ENCODE assay signal across 1 cellular context in the genomic region with DNA sequence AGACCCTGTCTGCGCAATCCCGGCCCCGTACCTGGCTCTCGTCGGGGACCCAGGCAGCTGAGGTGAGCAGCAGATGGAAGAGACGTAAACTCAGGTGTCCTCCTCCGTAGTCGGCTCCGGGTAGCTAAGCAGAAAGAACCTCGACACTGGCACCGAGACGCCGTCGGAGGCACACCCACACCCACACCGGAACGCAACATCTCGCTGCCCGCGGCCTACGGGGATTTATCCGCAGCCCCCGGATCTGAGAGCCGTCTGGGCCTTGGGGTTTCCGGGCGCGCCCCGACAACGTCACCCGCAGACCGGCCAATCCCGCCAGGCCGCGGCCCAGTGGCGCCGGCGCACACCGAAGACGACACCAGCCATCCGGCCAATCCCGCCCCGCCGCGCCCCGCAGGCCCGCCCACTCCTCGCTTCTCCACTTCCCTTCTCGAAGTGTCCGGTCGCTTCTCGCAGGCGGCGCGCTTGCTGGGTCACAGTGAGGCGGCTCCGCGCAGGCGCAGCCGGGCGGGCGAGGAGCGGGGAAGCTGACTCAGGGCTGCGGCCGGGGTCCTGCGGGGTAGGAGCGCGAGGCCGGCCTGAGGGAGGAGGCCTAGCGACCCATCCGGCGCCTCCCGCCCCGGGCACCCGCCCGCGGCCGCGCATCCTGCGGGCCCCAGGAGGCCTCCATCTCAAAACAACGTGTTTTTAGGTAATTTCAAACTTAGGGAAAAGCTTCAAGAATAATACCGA.
TF ChIP-seq lines count a peak whose summit lies in the region.

A gene with protein sequence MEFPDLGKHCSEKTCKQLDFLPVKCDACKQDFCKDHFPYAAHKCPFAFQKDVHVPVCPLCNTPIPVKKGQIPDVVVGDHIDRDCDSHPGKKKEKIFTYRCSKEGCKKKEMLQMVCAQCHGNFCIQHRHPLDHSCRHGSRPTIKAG (minus strand): TSS at position 264 of the 732 bp plus-strand sequence. CDS start 1,984 bp downstream, outside the sequence.

TF ChIP-seq in HepG2, 621 proteins besides CTCF, POLR2A, EP300 and RAD21 (continued from another document and continues in another):
- TF ChIP-seq HDAC6 (IDR thresholded peaks at IDR 0.05; ENCODE audit: low read depth, low read length) (no peak), ONECUT2 (CRISPR knock-in tag; IDR thresholded peaks at IDR 0.05) (no peak), JUNB (CRISPR knock-in tag; IDR thresholded peaks at IDR 0.05; ENCODE audit: borderline replicate concordance) (no peak), ZNF225 (CRISPR knock-in tag; IDR thresholded peaks at IDR 0.05) (no peak), PHF8 (CRISPR knock-in tag; IDR thresholded peaks at IDR 0.05) (peak; percentile 78), FOXK1 (CRISPR knock-in tag; IDR thresholded peaks at IDR 0.05; ENCODE audit: borderline replicate concordance, low read depth) (peak; percentile 72; the same call in 1 of the 2 replicates), JARID2 (CRISPR knock-in tag; IDR thresholded peaks at IDR 0.05; ENCODE audit: insufficient replicate concordance) (no peak), CCAR2 (optimal IDR thresholded peaks at IDR 0.05; ENCODE audit: low read depth, low read length) (no peak), SP1 (IDR thresholded peaks at IDR 0.05) (no peak), SP1 (CRISPR knock-in tag; IDR thresholded peaks at IDR 0.05) (peak; percentile 87), ZNF264 (CRISPR knock-in tag; IDR thresholded peaks at IDR 0.05) (no peak), SRY (CRISPR knock-in tag; IDR thresholded peaks at IDR 0.05) (no peak; the same call in 1 of the 2 replicates), SP2 (CRISPR knock-in tag; IDR thresholded peaks at IDR 0.05) (peak; percentile 96), ZSCAN30 (CRISPR knock-in tag; IDR thresholded peaks at IDR 0.05) (no peak), RXRA (CRISPR knock-in tag; IDR thresholded peaks at IDR 0.05) (no peak; the same call in 1 of the 2 replicates), ZNF230 (CRISPR knock-in tag; IDR thresholded peaks at IDR 0.05) (no peak), CC2D1A (CRISPR knock-in tag; IDR thresholded peaks at IDR 0.05) (no peak), ZNF251 (CRISPR knock-in tag; IDR thresholded peaks at IDR 0.05) (no peak), ZNF629 (CRISPR knock-in tag; conservative IDR thresholded peaks at IDR 0.05) (0 out of 2 replicates have a peak, but pooled peaks have one; percentile 4), SAP130 (CRISPR knock-in tag; IDR thresholded peaks at IDR 0.05; ENCODE audit: low read depth) (peak; percentile 88), ZFP36L2 (CRISPR knock-in tag; IDR thresholded peaks at IDR 0.05) (no peak), KDM5A (IDR thresholded peaks at IDR 0.05; ENCODE audit: borderline replicate concordance, low read length) (peak; percentile 96), ZNF614 (CRISPR knock-in tag; IDR thresholded peaks at IDR 0.05; ENCODE audit: borderline replicate concordance) (no peak), NONO (IDR thresholded peaks at IDR 0.05) (no peak), NONO (CRISPR knock-in tag; conservative IDR thresholded peaks at IDR 0.05) (no peak), MAZ (IDR thresholded peaks at IDR 0.05; ENCODE audit: borderline replicate concordance, low read depth, low read length) (peak; percentile 49; the same call in 1 of the 2 replicates), MAZ (CRISPR knock-in tag; IDR thresholded peaks at IDR 0.05; ENCODE audit: low read depth) (peak; percentile 89), SYNCRIP (IDR thresholded peaks at IDR 0.05; ENCODE audit: insufficient read depth, low read depth, low read length) (no peak), ZNF761 (CRISPR knock-in tag; conservative IDR thresholded peaks at IDR 0.05) (no peak), KMT2A (CRISPR knock-in tag; IDR thresholded peaks at IDR 0.05) (peak; percentile 85), SATB2 (CRISPR knock-in tag; IDR thresholded peaks at IDR 0.05) (no peak; the same call in 1 of the 2 replicates), ZNF790 (CRISPR knock-in tag; IDR thresholded peaks at IDR 0.05; ENCODE audit: borderline replicate concordance) (0 out of 2 replicates have a peak, but pooled peaks have one; percentile 16), KAT7 (CRISPR knock-in tag; IDR thresholded peaks at IDR 0.05; ENCODE audit: borderline replicate concordance) (peak; percentile 59; the same call in 1 of the 2 replicates), ATF7 (IDR thresholded peaks at IDR 0.05) (no peak), ATF7 (CRISPR knock-in tag; IDR thresholded peaks at IDR 0.05) (no peak), FOXA3 (CRISPR knock-in tag; IDR thresholded peaks at IDR 0.05) (peak; percentile 48; the same call in 1 of the 2 replicates), AGO1 (IDR thresholded peaks at IDR 0.05; ENCODE audit: low read depth, low read length, poor library complexity, severe bottlenecking) (no peak), GZF1 (CRISPR knock-in tag; IDR thresholded peaks at IDR 0.05) (no peak), ZNF674 (CRISPR knock-in tag; IDR thresholded peaks at IDR 0.05; ENCODE audit: low read depth) (no peak), CHCHD3 (CRISPR knock-in tag; IDR thresholded peaks at IDR 0.05) (peak; percentile 28; the same call in 1 of the 2 replicates), RFX1 (IDR thresholded peaks at IDR 0.05) (no peak), ZNF720 (CRISPR knock-in tag; IDR thresholded peaks at IDR 0.05) (no peak), ZNF20 (CRISPR knock-in tag; IDR thresholded peaks at IDR 0.05) (no peak), ZSCAN9 (CRISPR knock-in tag; IDR thresholded peaks at IDR 0.05; ENCODE audit: borderline replicate concordance) (no peak; the same call in 1 of the 2 replicates)
- TF ChIP-seq, protein P1, sequence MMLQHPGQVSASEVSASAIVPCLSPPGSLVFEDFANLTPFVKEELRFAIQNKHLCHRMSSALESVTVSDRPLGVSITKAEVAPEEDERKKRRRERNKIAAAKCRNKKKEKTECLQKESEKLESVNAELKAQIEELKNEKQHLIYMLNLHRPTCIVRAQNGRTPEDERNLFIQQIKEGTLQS (CRISPR knock-in tag; IDR thresholded peaks at IDR 0.05) = no peak
- TF ChIP-seq, protein P2, sequence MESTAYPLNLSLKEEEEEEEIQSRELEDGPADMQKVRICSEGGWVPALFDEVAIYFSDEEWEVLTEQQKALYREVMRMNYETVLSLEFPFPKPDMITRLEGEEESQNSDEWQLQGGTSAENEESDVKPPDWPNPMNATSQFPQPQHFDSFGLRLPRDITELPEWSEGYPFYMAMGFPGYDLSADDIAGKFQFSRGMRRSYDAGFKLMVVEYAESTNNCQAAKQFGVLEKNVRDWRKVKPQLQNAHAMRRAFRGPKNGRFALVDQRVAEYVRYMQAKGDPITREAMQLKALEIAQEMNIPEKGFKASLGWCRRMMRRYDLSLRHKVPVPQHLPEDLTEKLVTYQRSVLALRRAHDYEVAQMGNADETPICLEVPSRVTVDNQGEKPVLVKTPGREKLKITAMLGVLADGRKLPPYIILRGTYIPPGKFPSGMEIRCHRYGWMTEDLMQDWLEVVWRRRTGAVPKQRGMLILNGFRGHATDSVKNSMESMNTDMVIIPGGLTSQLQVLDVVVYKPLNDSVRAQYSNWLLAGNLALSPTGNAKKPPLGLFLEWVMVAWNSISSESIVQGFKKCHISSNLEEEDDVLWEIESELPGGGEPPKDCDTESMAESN (CRISPR knock-in tag; conservative IDR thresholded peaks at IDR 0.05) = peak; percentile 86
- TF ChIP-seq, protein P3, sequence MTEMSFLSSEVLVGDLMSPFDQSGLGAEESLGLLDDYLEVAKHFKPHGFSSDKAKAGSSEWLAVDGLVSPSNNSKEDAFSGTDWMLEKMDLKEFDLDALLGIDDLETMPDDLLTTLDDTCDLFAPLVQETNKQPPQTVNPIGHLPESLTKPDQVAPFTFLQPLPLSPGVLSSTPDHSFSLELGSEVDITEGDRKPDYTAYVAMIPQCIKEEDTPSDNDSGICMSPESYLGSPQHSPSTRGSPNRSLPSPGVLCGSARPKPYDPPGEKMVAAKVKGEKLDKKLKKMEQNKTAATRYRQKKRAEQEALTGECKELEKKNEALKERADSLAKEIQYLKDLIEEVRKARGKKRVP (CRISPR knock-in tag; IDR thresholded peaks at IDR 0.05) = no peak; a peak in 1 of 4 replicates
- TF ChIP-seq, protein P4, sequence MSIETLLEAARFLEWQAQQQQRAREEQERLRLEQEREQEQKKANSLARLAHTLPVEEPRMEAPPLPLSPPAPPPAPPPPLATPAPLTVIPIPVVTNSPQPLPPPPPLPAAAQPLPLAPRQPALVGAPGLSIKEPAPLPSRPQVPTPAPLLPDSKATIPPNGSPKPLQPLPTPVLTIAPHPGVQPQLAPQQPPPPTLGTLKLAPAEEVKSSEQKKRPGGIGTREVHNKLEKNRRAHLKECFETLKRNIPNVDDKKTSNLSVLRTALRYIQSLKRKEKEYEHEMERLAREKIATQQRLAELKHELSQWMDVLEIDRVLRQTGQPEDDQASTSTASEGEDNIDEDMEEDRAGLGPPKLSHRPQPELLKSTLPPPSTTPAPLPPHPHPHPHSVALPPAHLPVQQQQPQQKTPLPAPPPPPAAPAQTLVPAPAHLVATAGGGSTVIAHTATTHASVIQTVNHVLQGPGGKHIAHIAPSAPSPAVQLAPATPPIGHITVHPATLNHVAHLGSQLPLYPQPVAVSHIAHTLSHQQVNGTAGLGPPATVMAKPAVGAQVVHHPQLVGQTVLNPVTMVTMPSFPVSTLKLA (IDR thresholded peaks at IDR 0.05) = peak; percentile 55; the same call in 1 of the 2 replicates
- TF ChIP-seq, protein P5, sequence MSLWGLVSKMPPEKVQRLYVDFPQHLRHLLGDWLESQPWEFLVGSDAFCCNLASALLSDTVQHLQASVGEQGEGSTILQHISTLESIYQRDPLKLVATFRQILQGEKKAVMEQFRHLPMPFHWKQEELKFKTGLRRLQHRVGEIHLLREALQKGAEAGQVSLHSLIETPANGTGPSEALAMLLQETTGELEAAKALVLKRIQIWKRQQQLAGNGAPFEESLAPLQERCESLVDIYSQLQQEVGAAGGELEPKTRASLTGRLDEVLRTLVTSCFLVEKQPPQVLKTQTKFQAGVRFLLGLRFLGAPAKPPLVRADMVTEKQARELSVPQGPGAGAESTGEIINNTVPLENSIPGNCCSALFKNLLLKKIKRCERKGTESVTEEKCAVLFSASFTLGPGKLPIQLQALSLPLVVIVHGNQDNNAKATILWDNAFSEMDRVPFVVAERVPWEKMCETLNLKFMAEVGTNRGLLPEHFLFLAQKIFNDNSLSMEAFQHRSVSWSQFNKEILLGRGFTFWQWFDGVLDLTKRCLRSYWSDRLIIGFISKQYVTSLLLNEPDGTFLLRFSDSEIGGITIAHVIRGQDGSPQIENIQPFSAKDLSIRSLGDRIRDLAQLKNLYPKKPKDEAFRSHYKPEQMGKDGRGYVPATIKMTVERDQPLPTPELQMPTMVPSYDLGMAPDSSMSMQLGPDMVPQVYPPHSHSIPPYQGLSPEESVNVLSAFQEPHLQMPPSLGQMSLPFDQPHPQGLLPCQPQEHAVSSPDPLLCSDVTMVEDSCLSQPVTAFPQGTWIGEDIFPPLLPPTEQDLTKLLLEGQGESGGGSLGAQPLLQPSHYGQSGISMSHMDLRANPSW (CRISPR knock-in tag; IDR thresholded peaks at IDR 0.05; ENCODE audit: borderline replicate concordance) = no peak; the same call in 1 of the 2 replicates
- TF ChIP-seq, protein P6, sequence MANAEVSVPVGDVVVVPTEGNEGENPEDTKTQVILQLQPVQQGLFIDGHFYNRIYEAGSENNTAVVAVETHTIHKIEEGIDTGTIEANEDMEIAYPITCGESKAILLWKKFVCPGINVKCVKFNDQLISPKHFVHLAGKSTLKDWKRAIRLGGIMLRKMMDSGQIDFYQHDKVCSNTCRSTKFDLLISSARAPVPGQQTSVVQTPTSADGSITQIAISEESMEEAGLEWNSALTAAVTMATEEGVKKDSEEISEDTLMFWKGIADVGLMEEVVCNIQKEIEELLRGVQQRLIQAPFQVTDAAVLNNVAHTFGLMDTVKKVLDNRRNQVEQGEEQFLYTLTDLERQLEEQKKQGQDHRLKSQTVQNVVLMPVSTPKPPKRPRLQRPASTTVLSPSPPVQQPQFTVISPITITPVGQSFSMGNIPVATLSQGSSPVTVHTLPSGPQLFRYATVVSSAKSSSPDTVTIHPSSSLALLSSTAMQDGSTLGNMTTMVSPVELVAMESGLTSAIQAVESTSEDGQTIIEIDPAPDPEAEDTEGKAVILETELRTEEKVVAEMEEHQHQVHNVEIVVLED (CRISPR knock-in tag; IDR thresholded peaks at IDR 0.05; ENCODE audit: borderline replicate concordance) = peak; percentile 83; the same call in 1 of the 2 replicates
- TF ChIP-seq, protein P7, sequence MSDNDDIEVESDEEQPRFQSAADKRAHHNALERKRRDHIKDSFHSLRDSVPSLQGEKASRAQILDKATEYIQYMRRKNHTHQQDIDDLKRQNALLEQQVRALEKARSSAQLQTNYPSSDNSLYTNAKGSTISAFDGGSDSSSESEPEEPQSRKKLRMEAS (IDR thresholded peaks at IDR 0.05) = peak; percentile 47; the same call in 1 of the 2 replicates
- TF ChIP-seq, protein P8, sequence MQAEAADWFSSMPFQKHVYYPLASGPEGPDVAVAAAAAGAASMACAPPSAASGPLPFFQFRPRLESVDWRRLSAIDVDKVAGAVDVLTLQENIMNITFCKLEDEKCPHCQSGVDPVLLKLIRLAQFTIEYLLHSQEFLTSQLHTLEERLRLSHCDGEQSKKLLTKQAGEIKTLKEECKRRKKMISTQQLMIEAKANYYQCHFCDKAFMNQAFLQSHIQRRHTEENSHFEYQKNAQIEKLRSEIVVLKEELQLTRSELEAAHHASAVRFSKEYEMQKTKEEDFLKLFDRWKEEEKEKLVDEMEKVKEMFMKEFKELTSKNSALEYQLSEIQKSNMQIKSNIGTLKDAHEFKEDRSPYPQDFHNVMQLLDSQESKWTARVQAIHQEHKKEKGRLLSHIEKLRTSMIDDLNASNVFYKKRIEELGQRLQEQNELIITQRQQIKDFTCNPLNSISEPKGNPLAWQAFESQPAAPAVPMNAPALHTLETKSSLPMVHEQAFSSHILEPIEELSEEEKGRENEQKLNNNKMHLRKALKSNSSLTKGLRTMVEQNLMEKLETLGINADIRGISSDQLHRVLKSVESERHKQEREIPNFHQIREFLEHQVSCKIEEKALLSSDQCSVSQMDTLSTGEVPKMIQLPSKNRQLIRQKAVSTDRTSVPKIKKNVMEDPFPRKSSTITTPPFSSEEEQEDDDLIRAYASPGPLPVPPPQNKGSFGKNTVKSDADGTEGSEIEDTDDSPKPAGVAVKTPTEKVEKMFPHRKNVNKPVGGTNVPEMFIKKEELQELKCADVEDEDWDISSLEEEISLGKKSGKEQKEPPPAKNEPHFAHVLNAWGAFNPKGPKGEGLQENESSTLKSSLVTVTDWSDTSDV (CRISPR knock-in tag; IDR thresholded peaks at IDR 0.05) = no peak
- TF ChIP-seq, protein P9, sequence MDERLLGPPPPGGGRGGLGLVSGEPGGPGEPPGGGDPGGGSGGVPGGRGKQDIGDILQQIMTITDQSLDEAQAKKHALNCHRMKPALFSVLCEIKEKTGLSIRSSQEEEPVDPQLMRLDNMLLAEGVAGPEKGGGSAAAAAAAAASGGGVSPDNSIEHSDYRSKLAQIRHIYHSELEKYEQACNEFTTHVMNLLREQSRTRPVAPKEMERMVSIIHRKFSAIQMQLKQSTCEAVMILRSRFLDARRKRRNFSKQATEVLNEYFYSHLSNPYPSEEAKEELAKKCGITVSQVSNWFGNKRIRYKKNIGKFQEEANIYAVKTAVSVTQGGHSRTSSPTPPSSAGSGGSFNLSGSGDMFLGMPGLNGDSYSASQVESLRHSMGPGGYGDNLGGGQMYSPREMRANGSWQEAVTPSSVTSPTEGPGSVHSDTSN (CRISPR knock-in tag; IDR thresholded peaks at IDR 0.05) = no peak
